In genomic region chr12:121812921-121813896, GRCh38 we compare ENCODE assay signal across 9 cellular contexts. TPM values are rescaled to one million over a fixed set of nuclear protein-coding genes. Genes with fewer than 3 reads are reported as not detected.
DNase-seq lines count a peak whose midpoint lies in the region; ATAC-seq, FAIRE-seq and TF ChIP-seq lines count a peak whose summit lies in the region.
"Had no signal": no experiment of that assay in that cellular context is flagged by ENCODE, and none has a peak within 500 bp of the region (broad histone marks: within the 10 kb centered on the region; RNA-seq: fewer than 3 reads in every experiment).

No MANE protein-coding gene starts in this region.

- H3K27me3 ChIP-seq in suprapubic skin, result no peaks in the 10 kb centered on the region

- H3K27ac Mint-ChIP-seq in activated naive CD8-positive, alpha-beta T cell treated with anti-CD3 and anti-CD28 coated beads for 36 hours, result peak overlapping the region; percentile 73
- H3K27ac Mint-ChIP-seq in immature natural killer cell, result peak overlapping the region in 2 of 6 donors; percentile 40 to 53

- H3K4me1 Mint-ChIP-seq in activated naive CD8-positive, alpha-beta T cell treated with anti-CD3 and anti-CD28 coated beads for 36 hours, result peaks cover 30% of the 10 kb centered on the region
- H3K4me1 Mint-ChIP-seq in immature natural killer cell, result peaks cover 35 to 37% of the 10 kb centered on the region in 2 donors

- no peak for TF ChIP-seq CTCF in suprapubic skin (IDR thresholded peaks at IDR 0.05)

- no peak for ATAC-seq in HG03108 (IDR thresholded peaks at IDR 0.05; ENCODE audit: unreplicated experiment)

- H3K4me1 ChIP-seq in suprapubic skin, result peaks cover 38% of the 10 kb centered on the region

- no peaks in the 10 kb centered on the region for H3K9me3 ChIP-seq in suprapubic skin

- peak; percentile 76 for DNase-seq in SIG-M5 treated with dmso at 0.1 percent for 504 hours (lab: John Stamatoyannopoulos, UW; ENCODE audit: unreplicated experiment)
- no peak for DNase-seq in SIG-M5 (lab: John Stamatoyannopoulos, UW)
- DNase-seq in activated naive CD8-positive, alpha-beta T cell treated with anti-CD3 and anti-CD28 coated beads for 36 hours, result no peak
- DNase-seq in immature natural killer cell, result no peak
- DNase-seq in suprapubic skin (ENCODE audit: low spot score in 2 of 2), result peak in 1 of 2 donors; percentile 64
- no peak for DNase-seq in RCC 7860 (ENCODE audit: low spot score)
- no peak for DNase-seq in HUDEP-2 (lab: John Stamatoyannopoulos, UW; ENCODE audit: unreplicated experiment in 76 of 76)

- TF ChIP-seq POLR2A in suprapubic skin (IDR thresholded peaks at IDR 0.05), result no peak

- no peak for TF ChIP-seq EP300 in suprapubic skin (IDR thresholded peaks at IDR 0.05)

- H3K36me3 ChIP-seq in suprapubic skin, result peaks cover 73% of the 10 kb centered on the region

- peak overlapping the region; percentile 86 for H3K4me3 Mint-ChIP-seq in activated naive CD8-positive, alpha-beta T cell treated with anti-CD3 and anti-CD28 coated beads for 36 hours
- peak overlapping the region; percentile 46 to 76 (median 66) for H3K4me3 Mint-ChIP-seq in immature natural killer cell

- peaks cover 38% of the 10 kb centered on the region for H3K36me3 Mint-ChIP-seq in activated naive CD8-positive, alpha-beta T cell treated with anti-CD3 and anti-CD28 coated beads for 36 hours
- peaks cover 7 to 36% (median 12%) of the 10 kb centered on the region in 3 donors for H3K36me3 Mint-ChIP-seq in immature natural killer cell

- H3K27me3 Mint-ChIP-seq in activated naive CD8-positive, alpha-beta T cell treated with anti-CD3 and anti-CD28 coated beads for 36 hours, result no peaks in the 10 kb centered on the region
- H3K27me3 Mint-ChIP-seq in immature natural killer cell (ENCODE audit: low read depth in 3 of 3), result peaks cover 0 to 4% (median 0%) of the 10 kb centered on the region in 3 donors

- 43% methylated on average over 25 of the region's 25 CpGs for WGBS in suprapubic skin

- peak overlapping the region; percentile 54 for H3K4me3 ChIP-seq in suprapubic skin

- FAIRE-seq in RCC 7860 (lab: Jason Lieb, UNC), result no peak

- H3K27ac ChIP-seq in suprapubic skin, result no peak overlapping the region

- no peaks in the 10 kb centered on the region for H3K9me3 Mint-ChIP-seq in activated naive CD8-positive, alpha-beta T cell treated with anti-CD3 and anti-CD28 coated beads for 36 hours
- H3K9me3 Mint-ChIP-seq in immature natural killer cell, result no peaks in the 10 kb centered on the region

RNA-seq across cellular contexts. Expression of gene SETD1B, which starts 9.4 kb away (rescaled TPM):
- 10 to 100 TPM; 15.0 to 15.6 TPM for total RNA-seq in activated naive CD8-positive, alpha-beta T cell treated with anti-CD3 and anti-CD28 coated beads for 36 hours
- polyA plus RNA-seq in immature natural killer cell, result 1 to 10 TPM in 1 of 3 donors, under 1 TPM in 1, not detected in 1; 0.56 to 2.3 TPM
- total RNA-seq in suprapubic skin, result 10 to 100 TPM; 13.1 to 23.1 (median 19.5) TPM

RNA-seq across cellular contexts. Expression of gene RHOF, which starts 19.7 kb away (rescaled TPM):
- 10 to 100 TPM; 78.6 to 85.5 TPM for total RNA-seq in activated naive CD8-positive, alpha-beta T cell treated with anti-CD3 and anti-CD28 coated beads for 36 hours
- 100 to 1,000 TPM in 2 of 3 donors, 10 to 100 TPM in 1; 97.6 to 183 (median 128) TPM for polyA plus RNA-seq in immature natural killer cell
- total RNA-seq in suprapubic skin, result 10 to 100 TPM in 3 of 4 donors, 1 to 10 TPM in 1; 6.6 to 20.4 (median 17.5) TPM

RNA-seq across cellular contexts. Expression of gene HPD, which starts 45.5 kb away (rescaled TPM):
- total RNA-seq in activated naive CD8-positive, alpha-beta T cell treated with anti-CD3 and anti-CD28 coated beads for 36 hours, result not detected
- not detected for polyA plus RNA-seq in immature natural killer cell
- total RNA-seq in suprapubic skin, result 1 to 10 TPM in 1 of 4 donors, not detected in 3; 1.4 TPM
- total RNA-seq: glomerular endothelial cell had no signal
